ENCODE assay signal across 7 cellular contexts in genomic region chr10:96172666-96173065, GRCh38.
"Had no signal": no experiment of that assay in that cellular context is flagged by ENCODE, and none has a peak within 500 bp of the region (broad histone marks: within the 10 kb centered on the region; RNA-seq: fewer than 3 reads in every experiment).

No MANE protein-coding gene starts in this region.

- H3K27ac ChIP-seq: HL-60 had no signal

- H3K27ac Mint-ChIP-seq: IgD-negative memory B cell had no signal

- FAIRE-seq: HepG2, HTR-8/SVneo had no signal

- DNase-seq: IMR-90, KBM-7, KG1 had no signal

- ATAC-seq: HepG2 had no signal
